ENCODE assay signal across 21 cellular contexts in the genomic region with DNA sequence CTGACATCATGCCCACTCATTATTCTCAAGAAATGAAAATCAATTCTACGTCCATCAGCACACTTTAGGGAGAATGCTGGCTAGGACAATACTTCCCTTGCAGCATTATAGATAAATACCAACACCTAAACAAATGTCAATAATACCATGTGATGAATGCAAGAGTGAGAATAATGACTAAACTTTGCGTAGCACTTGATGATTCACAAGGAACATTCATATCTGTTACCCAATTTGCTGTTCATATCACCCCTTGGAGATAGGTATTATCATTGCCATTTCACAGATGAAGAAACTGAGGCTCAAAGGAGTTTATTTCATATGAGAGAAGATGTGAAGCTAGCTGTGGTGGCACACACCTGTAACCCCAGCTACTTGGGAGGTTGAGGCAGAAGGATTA.
"Had no signal": no experiment of that assay in that cellular context is flagged by ENCODE, and none has a peak within 500 bp of the region (broad histone marks: within the 10 kb centered on the region; RNA-seq: fewer than 3 reads in every experiment).

No MANE protein-coding gene starts in this region.

- H3K36me3 ChIP-seq: gastrocnemius medialis, left ventricle myocardium inferior, spleen, thoracic aorta had no signal

- H3K27me3 ChIP-seq: body of pancreas, gastrocnemius medialis, spleen had no signal

- DNase-seq: activated CD4-positive, alpha-beta T cell treated with anti-CD3 and anti-CD28 coated beads for 1 hour; activated CD4-positive, alpha-beta T cell treated with anti-CD3 and anti-CD28 coated beads, Interleukin-2, amount 50 U/mL, for 48 hours; activated gamma-delta T cell; activated naive CD4-positive, alpha-beta T cell treated with anti-CD3 and anti-CD28 coated beads, Interleukin-2, amount 50 U/mL, for 16 hours; activated naive CD8-positive, alpha-beta T cell treated with anti-CD3 and anti-CD28 coated beads, Interleukin-2, amount 50 U/mL, for 24 hours; anterior cingulate cortex; body of pancreas; caudate nucleus; dermis blood vessel endothelial cell; effector CD8-positive, alpha-beta T cell; gastrocnemius medialis; hippocampal formation; left ventricle myocardium inferior; midbrain; natural killer cell; spleen; stimulated activated CD4-positive, alpha-beta T cell treated with anti-CD3 and anti-CD28 coated beads, Interleukin-4, amount 100 ng/mL, for 1 hour; stimulated activated naive CD4-positive, alpha-beta T cell treated with Interleukin-2 at 50 U/mL for 16 hours had no signal

- ATAC-seq: activated naive CD8-positive, alpha-beta T cell treated with anti-CD3 and anti-CD28 coated beads, Interleukin-2, amount 50 U/mL, for 24 hours; body of pancreas; esophagus mucosa; gastrocnemius medialis; natural killer cell had no signal

- H3K27ac ChIP-seq: body of pancreas, gastrocnemius medialis, left ventricle myocardium inferior, spleen, thoracic aorta, VCaP had no signal

- H3K4me1 ChIP-seq: body of pancreas, left ventricle myocardium inferior had no signal

- H3K9me3 ChIP-seq: body of pancreas, gastrocnemius medialis, left ventricle myocardium inferior, spleen, thoracic aorta had no signal

- H3K4me3 ChIP-seq: body of pancreas, gastrocnemius medialis, left ventricle myocardium inferior, spleen, thoracic aorta had no signal
